In genomic region chr3:113304856-113305540, GRCh38 we compare ENCODE assay signal across 18 cellular contexts.
A peak's percentile ranks its signal among the peaks of the same experiment; 100 is the strongest.
DNase-seq lines count a peak whose midpoint lies in the region; ATAC-seq and TF ChIP-seq lines count a peak whose summit lies in the region.
"Had no signal": no experiment of that assay in that cellular context is flagged by ENCODE, and none has a peak within 500 bp of the region (broad histone marks: within the 10 kb centered on the region; RNA-seq: fewer than 3 reads in every experiment).

No MANE protein-coding gene starts in this region.

- no peak overlapping the region for H2BK20ac ChIP-seq in IMR-90 (ENCODE audit: low read depth, low read length)

- in situ Hi-C loops in IMR-90 (cut with MboI; ENCODE audit: low sequenced_read_pairs), result no loop called here

- POLR2A ChIA-PET in IMR-90 (lab: Charles Lee; ENCODE audit: unreplicated experiment), result no interaction called here

- no peaks in the 10 kb centered on the region for H3K9me3 Mint-ChIP-seq in neural progenitor cell
- H3K9me3 Mint-ChIP-seq in activated T-helper 2 cell treated with anti-CD3 and anti-CD28 coated beads, Interferon-gamma antibody, Interleukin-2, Interleukin-4, amounts not matched to agents 10 μg/mL and 5 μg/mL and 100 μg/mL, durations not matched to agents 14 hours and 24 hours and 36 hours, result no peaks in the 10 kb centered on the region

- no peak overlapping the region for H3K4me3 Mint-ChIP-seq in neural progenitor cell
- no peak overlapping the region for H3K4me3 Mint-ChIP-seq in activated T-helper 2 cell treated with anti-CD3 and anti-CD28 coated beads, Interferon-gamma antibody, Interleukin-2, Interleukin-4, amounts not matched to agents 10 μg/mL and 5 μg/mL and 100 μg/mL, durations not matched to agents 14 hours and 24 hours and 36 hours (ENCODE audit: low read depth)

- H3K4ac ChIP-seq in IMR-90 (ENCODE audit: low read depth, low read length), result no peak overlapping the region

- no peak overlapping the region for H3K4me3 ChIP-seq in IMR-90 (ENCODE audit: insufficient read depth, low read depth, low read length)
- H3K4me3 ChIP-seq in fibroblast of pulmonary artery (replicated peaks; ENCODE audit: low read depth, low read length), result no peak overlapping the region
- H3K4me3 ChIP-seq in neural progenitor cell, result no peak overlapping the region
- no peak overlapping the region for H3K4me3 ChIP-seq in right lobe of liver
- H3K4me3 ChIP-seq: PC-9, SK-N-MC had no signal

- H4K5ac ChIP-seq in IMR-90 (ENCODE audit: low read depth, low read length), result no peak overlapping the region

- TF ChIP-seq POLR2A in IMR-90 (IDR thresholded peaks at IDR 0.05; ENCODE audit: low read depth, low read length) (no peak), right lobe of liver (IDR thresholded peaks at IDR 0.05) (no peak)

- H3K4me2 ChIP-seq in IMR-90 (ENCODE audit: low read depth, low read length) (no peak overlapping the region), neural progenitor cell (no peak overlapping the region)
- H3K4me2 ChIP-seq: PC-9 had no signal

- intact Hi-C loops in IMR-90 (cut with micrococcal nuclease) (no loop called here), right lobe of liver (cut with DNase I) (no loop called here)
- intact Hi-C loops in activated T-helper 2 cell treated with anti-CD3 and anti-CD28 coated beads, Interferon-gamma antibody, Interleukin-2, Interleukin-4, amounts not matched to agents 10 μg/mL and 5 μg/mL and 100 μg/mL, durations not matched to agents 14 hours and 24 hours and 36 hours (cut with micrococcal nuclease), result no loop called here

- dilution Hi-C loops in IMR-90 (cut with HindIII; ENCODE audit: low sequenced_read_pairs, unreplicated experiment), result no loop called here

- no peak overlapping the region for H3K18ac ChIP-seq in IMR-90 (ENCODE audit: low read depth, low read length)

- H3K27ac ChIP-seq in IMR-90 (ENCODE audit: insufficient read depth, low read length), result no peak overlapping the region
- H3K27ac ChIP-seq in neural progenitor cell, result no peak overlapping the region
- no peak overlapping the region for H3K27ac ChIP-seq in right lobe of liver
- H3K27ac ChIP-seq: PC-9, SK-N-MC had no signal

- no peaks in the 10 kb centered on the region for H3K4me1 ChIP-seq in IMR-90 (ENCODE audit: control insufficient read depth, insufficient read depth, low read length)
- H3K4me1 ChIP-seq in neural progenitor cell, result no peaks in the 10 kb centered on the region
- no peaks in the 10 kb centered on the region for H3K4me1 ChIP-seq in right lobe of liver
- H3K4me1 ChIP-seq: Caco-2 had no signal

- no peak overlapping the region for H2BK15ac ChIP-seq in IMR-90 (ENCODE audit: low read depth, low read length)

- H4K20me1 ChIP-seq in IMR-90 (ENCODE audit: insufficient read depth, low read length) (no peaks in the 10 kb centered on the region), neural progenitor cell (ENCODE audit: low read depth) (no peaks in the 10 kb centered on the region)

- H3K9me1 ChIP-seq in IMR-90 (ENCODE audit: insufficient read depth, low read length), result no peaks in the 10 kb centered on the region

- H3K4me1 Mint-ChIP-seq in neural progenitor cell, result peaks cover 7% of the 10 kb centered on the region
- H3K4me1 Mint-ChIP-seq in activated T-helper 2 cell treated with anti-CD3 and anti-CD28 coated beads, Interferon-gamma antibody, Interleukin-2, Interleukin-4, amounts not matched to agents 10 μg/mL and 5 μg/mL and 100 μg/mL, durations not matched to agents 14 hours and 24 hours and 36 hours (ENCODE audit: low read depth), result no peaks in the 10 kb centered on the region

- no peak overlapping the region for H3K14ac ChIP-seq in IMR-90 (replicated peaks; ENCODE audit: low read depth, low read length)

- H3K9me3 ChIP-seq in IMR-90 (ENCODE audit: control insufficient read depth, insufficient read depth, low read length), result no peaks in the 10 kb centered on the region
- H3K9me3 ChIP-seq in neural progenitor cell (ENCODE audit: low read depth), result no peaks in the 10 kb centered on the region
- H3K9me3 ChIP-seq in right lobe of liver, result no peaks in the 10 kb centered on the region
- H3K9me3 ChIP-seq: Caco-2 had no signal

- H3K23ac ChIP-seq in IMR-90 (ENCODE audit: low read depth, low read length), result no peak overlapping the region

- no TSS peak for BruUV-seq in IMR-90 (replicated peaks; lab: Mats Ljungman, UMichigan)

- H2BK120ac ChIP-seq in IMR-90 (ENCODE audit: low read depth, low read length), result no peak overlapping the region

- H3K56ac ChIP-seq in IMR-90 (ENCODE audit: extremely low read depth, insufficient read depth, low read length), result no peak overlapping the region

- WGBS in IMR-90 (ENCODE audit: extremely low coverage in 2 of 2, insufficient read length in 1 of 2), 2 experiments, result 70% methylated on average over 2 of the region's 7 CpGs; no CpG with 5 or more reads in 1 of the 2 experiments
- WGBS in right lobe of liver (ENCODE audit: insufficient coverage, low coverage, low lambda C conversion rate, missing lambda C conversion rate), result 96% methylated on average over 3 of the region's 7 CpGs

- no peak overlapping the region for H2AK5ac ChIP-seq in IMR-90 (ENCODE audit: low read depth, low read length)

- no peaks in the 10 kb centered on the region for H3K79me1 ChIP-seq in IMR-90 (ENCODE audit: low read depth in 1 of 2, low read length in 2 of 2)

- H3K27me3 ChIP-seq in IMR-90 (ENCODE audit: control insufficient read depth, insufficient read depth, low read length) (no peaks in the 10 kb centered on the region), neural progenitor cell (no peaks in the 10 kb centered on the region), right lobe of liver (no peaks in the 10 kb centered on the region)

- no peak overlapping the region for H4K91ac ChIP-seq in IMR-90 (ENCODE audit: insufficient read depth, low read depth, low read length)

- H3F3A ChIP-seq in neural progenitor cell (ENCODE audit: low read depth), result no peaks in the 10 kb centered on the region

- H3K9ac ChIP-seq in IMR-90 (ENCODE audit: low read depth, low read length) (no peak overlapping the region), neural progenitor cell (no peak overlapping the region)

- H3K36me3 ChIP-seq in IMR-90 (ENCODE audit: control insufficient read depth, insufficient read depth, low read length) (no peaks in the 10 kb centered on the region), neural progenitor cell (no peaks in the 10 kb centered on the region), right lobe of liver (no peaks in the 10 kb centered on the region)

- no peaks in the 10 kb centered on the region for H3K27me3 Mint-ChIP-seq in neural progenitor cell (ENCODE audit: insufficient read depth, low read depth)
- peaks cover under 1% of the 10 kb centered on the region for H3K27me3 Mint-ChIP-seq in activated T-helper 2 cell treated with anti-CD3 and anti-CD28 coated beads, Interferon-gamma antibody, Interleukin-2, Interleukin-4, amounts not matched to agents 10 μg/mL and 5 μg/mL and 100 μg/mL, durations not matched to agents 14 hours and 24 hours and 36 hours (ENCODE audit: low read depth)

- DNase-seq in ELF-1 (ENCODE audit: low read depth, low spot score) (peak; percentile 23), IMR-90 (peak; percentile 5), fibroblast of pulmonary artery (ENCODE audit: low read depth) (peak; percentile 8), neural progenitor cell (ENCODE audit: low spot score) (peak; percentile 61), ureter (ENCODE audit: low spot score) (no peak), right lobe of liver (no peak)
- no peak for DNase-seq in activated T-helper 2 cell treated with anti-CD3 and anti-CD28 coated beads, Interferon-gamma antibody, Interleukin-2, Interleukin-4, amounts not matched to agents 10 μg/mL and 5 μg/mL and 100 μg/mL, durations not matched to agents 14 hours and 24 hours and 36 hours (ENCODE audit: low spot score)
- DNase-seq: AML-193, DMS53, GOT3, Kasumi-1, NCI-H2029, NCI-H226, NCI-H526 treated with DMSO at 0.1 percent for 48 hours, PC-9 had no signal

- no peak overlapping the region for H4K8ac ChIP-seq in IMR-90 (ENCODE audit: low read depth in 2 of 2, low read length in 2 of 2)

- TF ChIP-seq CTCF in IMR-90 (conservative IDR thresholded peaks at IDR 0.05; ENCODE audit: low read depth, low read length) (no peak), fibroblast of pulmonary artery (IDR thresholded peaks at IDR 0.05; ENCODE audit: low read length, missing control alignments) (no peak), neural progenitor cell (IDR thresholded peaks at IDR 0.05) (peak; percentile 34), right lobe of liver (IDR thresholded peaks at IDR 0.05) (no peak)

- no peak overlapping the region for H2AFZ ChIP-seq in IMR-90 (replicated peaks; ENCODE audit: low read length, poor library complexity)
- H2AFZ ChIP-seq in neural progenitor cell (replicated peaks), result no peak overlapping the region
- H2AFZ ChIP-seq: PC-9 had no signal

- ATAC-seq in IMR-90 (ENCODE audit: low read depth) (no peak; the same call in 1 of the 2 replicates), HG03520 (IDR thresholded peaks at IDR 0.05; ENCODE audit: unreplicated experiment) (no peak), right lobe of liver (no peak)

- H3K79me2 ChIP-seq in neural progenitor cell (ENCODE audit: low read depth), result no peaks in the 10 kb centered on the region

- H3K27ac Mint-ChIP-seq in neural progenitor cell, result no peak overlapping the region
- no peak overlapping the region for H3K27ac Mint-ChIP-seq in activated T-helper 2 cell treated with anti-CD3 and anti-CD28 coated beads, Interferon-gamma antibody, Interleukin-2, Interleukin-4, amounts not matched to agents 10 μg/mL and 5 μg/mL and 100 μg/mL, durations not matched to agents 14 hours and 24 hours and 36 hours

- no peak overlapping the region for H2BK5ac ChIP-seq in IMR-90 (ENCODE audit: low read depth, low read length, poor library complexity, severe bottlenecking)

- TF ChIP-seq RAD21 in IMR-90 (IDR thresholded peaks at IDR 0.05; ENCODE audit: low read length), result no peak

- CTCF ChIA-PET in IMR-90 (lab: Yijun Ruan, JAX), result no interaction called here

- H3K36me3 Mint-ChIP-seq in neural progenitor cell, result peaks cover 10% of the 10 kb centered on the region
- H3K36me3 Mint-ChIP-seq in activated T-helper 2 cell treated with anti-CD3 and anti-CD28 coated beads, Interferon-gamma antibody, Interleukin-2, Interleukin-4, amounts not matched to agents 10 μg/mL and 5 μg/mL and 100 μg/mL, durations not matched to agents 14 hours and 24 hours and 36 hours (ENCODE audit: low read depth), result no peaks in the 10 kb centered on the region

- no peak overlapping the region for H2AK9ac ChIP-seq in IMR-90 (replicated peaks; ENCODE audit: low read depth, low read length, poor library complexity)

TF ChIP-seq in IMR-90, 13 proteins besides CTCF, POLR2A, EP300 and RAD21 (continues in another document):
- TF ChIP-seq MAFK (IDR thresholded peaks at IDR 0.05; ENCODE audit: low read depth, low read length) (no peak), MXI1 (IDR thresholded peaks at IDR 0.05; ENCODE audit: borderline replicate concordance, low read depth, low read length) (no peak), FOS (IDR thresholded peaks at IDR 0.05; ENCODE audit: low read depth, low read length) (no peak), RCOR1 (IDR thresholded peaks at IDR 0.05; ENCODE audit: insufficient replicate concordance, low read length) (no peak), SMC3 (IDR thresholded peaks at IDR 0.05; ENCODE audit: low read depth, low read length) (no peak), RFX5 (IDR thresholded peaks at IDR 0.05; ENCODE audit: low read depth, low read length) (no peak), NFE2L2 (IDR thresholded peaks at IDR 0.05; ENCODE audit: low read depth, low read length) (no peak), CHD1 (IDR thresholded peaks at IDR 0.05; ENCODE audit: low read depth, low read length) (no peak)

Comparison
In these comparisons a context has a peak if more than half of its experiments do, and no peak if none do; other contexts are left out.
1. DNase-seq: peak in ELF-1 (single experiment), IMR-90 (single experiment), fibroblast of pulmonary artery (single experiment) and neural progenitor cell (single experiment); none in ureter (single experiment), right lobe of liver (0 of 3) and activated T-helper 2 cell treated with anti-CD3 and anti-CD28 coated beads, Interferon-gamma antibody, Interleukin-2, Interleukin-4, amounts not matched to agents 10 μg/mL and 5 μg/mL and 100 μg/mL, durations not matched to agents 14 hours and 24 hours and 36 hours (single experiment).